ENCODE assay signal across 8 cellular contexts in genomic region chr6:142842423-142843261, GRCh38.
A peak's percentile ranks its signal among the peaks of the same experiment; 100 is the strongest.
DNase-seq lines count a peak whose midpoint lies in the region; ATAC-seq and TF ChIP-seq lines count a peak whose summit lies in the region.

No MANE protein-coding gene starts in this region.

- H3K27ac Mint-ChIP-seq in activated T-cell treated with anti-CD3 and anti-CD28 coated beads, Interleukin-2, amount 50 U/mL, for 24 hours, result peak overlapping the region; percentile 99

- TF ChIP-seq CTCF in RWPE2 (IDR thresholded peaks at IDR 0.05; ENCODE audit: poor library complexity, severe bottlenecking), result no peak

- DNase-seq in activated T-cell treated with anti-CD3 and anti-CD28 coated beads, Interleukin-2, amount 50 U/mL, for 24 hours, result no peak
- no peak for DNase-seq in activated T-cell treated with anti-CD3 and anti-CD28 coated beads for 4 hours
- no peak for DNase-seq in RWPE2 (ENCODE audit: low spot score)
- DNase-seq in effector memory CD4-positive, alpha-beta T cell, result peak; percentile 28 to 57 (median 40)
- DNase-seq in stimulated activated naive CD8-positive, alpha-beta T cell treated with anti-CD3 and anti-CD28 coated beads, Interleukin-15, Interleukin-2, amounts not matched to agents 100 U/mL and 50 U/mL, for 24 hours, result no peak
- DNase-seq in mesenteric fat pad (ENCODE audit: low spot score), result no peak
- DNase-seq in NCI-H146 treated with DMSO at 0.1 percent for 48 hours (lab: John Stamatoyannopoulos, UW; ENCODE audit: unreplicated experiment), result no peak

- no peaks in the 10 kb centered on the region for H3K9me3 Mint-ChIP-seq in activated T-cell treated with anti-CD3 and anti-CD28 coated beads, Interleukin-2, amount 50 U/mL, for 24 hours

- no peaks in the 10 kb centered on the region for H3K27me3 Mint-ChIP-seq in activated T-cell treated with anti-CD3 and anti-CD28 coated beads, Interleukin-2, amount 50 U/mL, for 24 hours

- H3K4me1 ChIP-seq in RWPE2 (ENCODE audit: insufficient read depth, poor library complexity, severe bottlenecking), result peaks cover 70% of the 10 kb centered on the region
- peaks cover 51% of the 10 kb centered on the region for H3K4me1 ChIP-seq in effector memory CD4-positive, alpha-beta T cell (ENCODE audit: control insufficient read depth, insufficient read depth, low read length, poor library complexity, severe bottlenecking)

- H3K9me3 ChIP-seq in RWPE2 (ENCODE audit: severe bottlenecking), result no peaks in the 10 kb centered on the region
- H3K9me3 ChIP-seq in effector memory CD4-positive, alpha-beta T cell (ENCODE audit: control insufficient read depth, low read length), result no peaks in the 10 kb centered on the region

- H3K36me3 Mint-ChIP-seq in activated T-cell treated with anti-CD3 and anti-CD28 coated beads, Interleukin-2, amount 50 U/mL, for 24 hours (ENCODE audit: low read depth), result peaks cover 17% of the 10 kb centered on the region

- no peak overlapping the region for H3K4me3 ChIP-seq in RWPE2 (ENCODE audit: severe bottlenecking)
- peak overlapping the region; percentile 44 for H3K4me3 ChIP-seq in effector memory CD4-positive, alpha-beta T cell (ENCODE audit: insufficient read depth, low read depth, low read length, poor library complexity, severe bottlenecking)

- peak overlapping the region; percentile 81 for H3K4me3 Mint-ChIP-seq in activated T-cell treated with anti-CD3 and anti-CD28 coated beads, Interleukin-2, amount 50 U/mL, for 24 hours

- no peaks in the 10 kb centered on the region for H3K27me3 ChIP-seq in RWPE2 (ENCODE audit: insufficient read depth, poor library complexity, severe bottlenecking)
- no peaks in the 10 kb centered on the region for H3K27me3 ChIP-seq in effector memory CD4-positive, alpha-beta T cell (replicated peaks; ENCODE audit: control insufficient read depth, insufficient read depth, low read length, poor library complexity, severe bottlenecking)

- H3K27ac ChIP-seq in RWPE2 (ENCODE audit: poor library complexity, severe bottlenecking), result peak overlapping the region; percentile 34
- peak overlapping the region; percentile 95 for H3K27ac ChIP-seq in effector memory CD4-positive, alpha-beta T cell (ENCODE audit: insufficient read depth, low read length, poor library complexity, severe bottlenecking)

- H3K36me3 ChIP-seq in RWPE2 (ENCODE audit: low read depth), result no peaks in the 10 kb centered on the region
- H3K36me3 ChIP-seq in effector memory CD4-positive, alpha-beta T cell (ENCODE audit: control insufficient read depth, insufficient read depth, low read length), result no peaks in the 10 kb centered on the region

- ATAC-seq in HG02798 (IDR thresholded peaks at IDR 0.05; ENCODE audit: poor library complexity, unreplicated experiment) (peak; percentile 67), RWPE2 (ENCODE audit: low read depth) (0 out of 3 replicates have a peak, but pooled peaks have one; percentile 1)
- peak; percentile 85 for ATAC-seq in stimulated activated naive CD8-positive, alpha-beta T cell treated with anti-CD3 and anti-CD28 coated beads, Interleukin-15, Interleukin-2, amounts not matched to agents 100 U/mL and 50 U/mL, for 24 hours

- H3K4me1 Mint-ChIP-seq in activated T-cell treated with anti-CD3 and anti-CD28 coated beads, Interleukin-2, amount 50 U/mL, for 24 hours (ENCODE audit: low read depth), result peaks cover 93% of the 10 kb centered on the region

Comparison
In these comparisons a context has a peak if more than half of its experiments do, and no peak if none do; other contexts are left out.
1. DNase-seq: peak in effector memory CD4-positive, alpha-beta T cell (3 of 3); none in activated T-cell treated with anti-CD3 and anti-CD28 coated beads, Interleukin-2, amount 50 U/mL, for 24 hours (single experiment), activated T-cell treated with anti-CD3 and anti-CD28 coated beads for 4 hours (single experiment), RWPE2 (single experiment), stimulated activated naive CD8-positive, alpha-beta T cell treated with anti-CD3 and anti-CD28 coated beads, Interleukin-15, Interleukin-2, amounts not matched to agents 100 U/mL and 50 U/mL, for 24 hours (single experiment), mesenteric fat pad (single experiment) and NCI-H146 treated with DMSO at 0.1 percent for 48 hours (single experiment).
2. ATAC-seq: peak in every context shown above with its lines; median percentile 85 in stimulated activated naive CD8-positive, alpha-beta T cell treated with anti-CD3 and anti-CD28 coated beads, Interleukin-15, Interleukin-2, amounts not matched to agents 100 U/mL and 50 U/mL, for 24 hours; 67 in HG02798; 1 in RWPE2.